In genomic region chr16:2919511-2920255, GRCh38 we compare ENCODE assay signal across 8 cellular contexts. TPM values are rescaled to one million over a fixed set of nuclear protein-coding genes. Genes with fewer than 3 reads are reported as not detected.
DNase-seq lines count a peak whose midpoint lies in the region; TF ChIP-seq lines count a peak whose summit lies in the region.

No MANE protein-coding gene starts in this region.

- no peak overlapping the region for H3K4me3 Mint-ChIP-seq in chondrocyte (ENCODE audit: unreplicated experiment)

- H3K4me1 Mint-ChIP-seq in chondrocyte (ENCODE audit: low read depth): peaks cover 17% of the 10 kb centered on the region

- no peaks in the 10 kb centered on the region for H3K27me3 Mint-ChIP-seq in chondrocyte (ENCODE audit: low read depth)

- TF ChIP-seq CTCF in chondrocyte (IDR thresholded peaks at IDR 0.05): peak; percentile 96

- peaks cover 14% of the 10 kb centered on the region for H3K36me3 Mint-ChIP-seq in chondrocyte (ENCODE audit: low read depth)

- no peaks in the 10 kb centered on the region for H3K9me3 Mint-ChIP-seq in chondrocyte (ENCODE audit: low read depth)

- DNase-seq in NCI-H2029 (lab: John Stamatoyannopoulos, UW) (peak; percentile 13), NCI-H2029 treated with DMSO at 0.1 percent for 48 hours (lab: John Stamatoyannopoulos, UW) (no peak), NCI-H1930 (lab: John Stamatoyannopoulos, UW) (peak; percentile 29 to 65), chondrocyte (ENCODE audit: low spot score) (no peak), left kidney (ENCODE audit: low read depth, low spot score) (peak; percentile 86), GM19240 (ENCODE audit: insufficient read length, low spot score) (no peak)
- DNase-seq in activated CD4-positive, alpha-beta T cell treated with anti-CD3 and anti-CD28 coated beads for 1 hour: peak; percentile 22
- peak; percentile 36 to 42 for DNase-seq in stimulated activated CD4-positive, alpha-beta T cell treated with anti-CD3 and anti-CD28 coated beads, Interleukin-4, amount 100 ng/mL, for 48 hours (ENCODE audit: low read depth in 2 of 2)

- H3K27ac Mint-ChIP-seq in chondrocyte (ENCODE audit: unreplicated experiment): peak overlapping the region; percentile 83

RNA-seq across cellular contexts. Expression of gene FLYWCH1, which starts 8.0 kb away (rescaled TPM):
- total RNA-seq in chondrocyte: 36.1 to 47.1 TPM (median 38.6 TPM) in 3 replicates

RNA-seq across cellular contexts. Expression of gene FLYWCH2, which starts 36.7 kb away (rescaled TPM):
- total RNA-seq in chondrocyte: 33.4 to 43.1 TPM (median 34.7 TPM) in 3 replicates

RNA-seq across cellular contexts. Expression of gene KREMEN2, which starts 44.4 kb away (rescaled TPM):
- total RNA-seq in chondrocyte: not detected in 3 replicates

RNA-seq across cellular contexts. Expression of gene PAQR4, which starts 49.5 kb away (rescaled TPM):
- total RNA-seq in chondrocyte: 8.2 to 15.9 TPM (median 9.5 TPM) in 3 replicates

Comparison
In these comparisons a context has a peak if more than half of its experiments do, and no peak if none do; other contexts are left out.
1. DNase-seq: peak in NCI-H2029 (single experiment), NCI-H1930 (2 of 2), activated CD4-positive, alpha-beta T cell treated with anti-CD3 and anti-CD28 coated beads for 1 hour (single experiment), left kidney (single experiment) and stimulated activated CD4-positive, alpha-beta T cell treated with anti-CD3 and anti-CD28 coated beads, Interleukin-4, amount 100 ng/mL, for 48 hours (2 of 2); none in NCI-H2029 treated with DMSO at 0.1 percent for 48 hours (single experiment), chondrocyte (single experiment) and GM19240 (single experiment).